12 cellular contexts compared by ENCODE assay signal in genomic region chr1:246794261-246795093, GRCh38.
DNase-seq lines count a peak whose midpoint lies in the region; ATAC-seq, FAIRE-seq and TF ChIP-seq lines count a peak whose summit lies in the region.
"Had no signal": no experiment of that assay in that cellular context is flagged by ENCODE, and none has a peak within 500 bp of the region (broad histone marks: within the 10 kb centered on the region; RNA-seq: fewer than 3 reads in every experiment).

No MANE protein-coding gene starts in this region.

- no peak for TF ChIP-seq EP300 in A549 (IDR thresholded peaks at IDR 0.05)
- TF ChIP-seq EP300 in sigmoid colon (IDR thresholded peaks at IDR 0.05): no peak

- no peak for TF ChIP-seq RAD21 in A549 (conservative IDR thresholded peaks at IDR 0.05 in 1 of 2, IDR thresholded peaks at IDR 0.05 in 1 of 2)

- TF ChIP-seq CTCF in A549 (IDR thresholded peaks at IDR 0.05) (no peak), sigmoid colon (IDR thresholded peaks at IDR 0.05) (no peak)

- H3K9ac ChIP-seq in iPS-15b (ENCODE audit: low read depth, low read length): no peak overlapping the region

- ATAC-seq in A549 (peak; percentile 2 to 46; a peak in 3 of 6 replicates), HG03045 (IDR thresholded peaks at IDR 0.05; ENCODE audit: unreplicated experiment) (no peak)
- ATAC-seq: activated CD4-positive, alpha-beta T cell treated with anti-CD3 and anti-CD28 coated beads for 36 hours; CD8-positive, alpha-beta T cell had no signal

- H3K36me3 ChIP-seq in iPS-15b (ENCODE audit: control insufficient read depth, insufficient read depth, low read length) (no peaks in the 10 kb centered on the region), sigmoid colon (no peaks in the 10 kb centered on the region)
- H3K36me3 ChIP-seq: esophagus muscularis mucosa had no signal

- H3K4me1 ChIP-seq in A549 (peaks cover 14% of the 10 kb centered on the region; the same call in 2 of the 3 replicates), iPS-15b (ENCODE audit: control insufficient read depth, insufficient read depth, low read length) (peaks cover 25% of the 10 kb centered on the region), sigmoid colon (peaks cover 0 to 17% (median 12%) of the 10 kb centered on the region in 4 donors)

- CTCF ChIA-PET in A549 (lab: Yijun Ruan, JAX): interaction anchor here (0.9 to 1.1 kb wide), 2 partner anchors 28 to 105 kb away, joined by 3 read pairs; no protein-coding TSS in a partner anchor

- no peak overlapping the region for H3K4me3 ChIP-seq in A549
- H3K4me3 ChIP-seq in iPS-15b (ENCODE audit: low read depth, low read length): peak overlapping the region; percentile 33
- H3K4me3 ChIP-seq in sigmoid colon: no peak overlapping the region
- H3K4me3 ChIP-seq: esophagus muscularis mucosa had no signal

- H3K27me3 ChIP-seq in iPS-15b (ENCODE audit: control insufficient read depth, insufficient read depth, low read length) (no peaks in the 10 kb centered on the region), sigmoid colon (peaks cover 0 to 37% (median 0%) of the 10 kb centered on the region in 3 donors)

- 62% methylated on average over 15 of the region's 18 CpGs for whole genome bisulfite sequencing in A549 (ENCODE audit: missing lambda C conversion rate)
- 45 to 58% methylated on average over 18 of the region's 18 CpGs for WGBS in sigmoid colon, 2 donors

- H3K27ac ChIP-seq in A549 (0 out of 6 replicates have a peak overlapping the region, but pooled peaks of 1 of the 2 experiments have one; percentile 6), sigmoid colon (no peak overlapping the region)
- H3K27ac ChIP-seq: esophagus muscularis mucosa had no signal

- TF ChIP-seq POLR2A in A549 (IDR thresholded peaks at IDR 0.05; ENCODE audit: low read length) (no peak), sigmoid colon (IDR thresholded peaks at IDR 0.05) (no peak)

- no peak for FAIRE-seq in A549 (lab: Jason Lieb, UNC)

- intact Hi-C loops in sigmoid colon (cut with DNase I): no loop called here

- no peak overlapping the region for H3K4me2 ChIP-seq in A549

- no peaks in the 10 kb centered on the region for H3K9me3 ChIP-seq in A549
- no peaks in the 10 kb centered on the region for H3K9me3 ChIP-seq in iPS-15b (ENCODE audit: control insufficient read depth, insufficient read depth, low read length)
- H3K9me3 ChIP-seq in sigmoid colon: no peaks in the 10 kb centered on the region
- H3K9me3 ChIP-seq: esophagus muscularis mucosa had no signal

- DNase-seq in A549 (ENCODE audit: low read depth in 1 of 2, low spot score in 1 of 2) (peak in 1 of 2 experiments; percentile 16), H4 (ENCODE audit: low spot score) (peak; percentile 34), SW480 (ENCODE audit: low spot score) (peak; percentile 16), GM19240 (ENCODE audit: insufficient read length, low spot score) (no peak), sigmoid colon (no peak)
- no peak for DNase-seq in activated CD4-positive, alpha-beta T cell treated with anti-CD3 and anti-CD28 coated beads for 1 hour
- DNase-seq: activated CD4-positive, alpha-beta T cell treated with anti-CD3 and anti-CD28 coated beads for 36 hours; CD8-positive, alpha-beta T cell; stimulated activated CD4-positive, alpha-beta T cell treated with anti-CD3 and anti-CD28 coated beads, Interleukin-15, amount 100 ng/mL, for 24 hours had no signal

- POLR2A ChIA-PET in A549 (lab: Yijun Ruan, JAX): no interaction called here

TF ChIP-seq in A549, 52 proteins besides CTCF, POLR2A, EP300 and RAD21:
- TF ChIP-seq HDAC2 (IDR thresholded peaks at IDR 0.05): no peak

Comparison
In these comparisons a context has a peak if more than half of its experiments do, and no peak if none do; other contexts are left out.
1. DNase-seq: peak in H4 (single experiment) and SW480 (single experiment); none in GM19240 (single experiment), activated CD4-positive, alpha-beta T cell treated with anti-CD3 and anti-CD28 coated beads for 1 hour (single experiment) and sigmoid colon (single experiment).